In genomic region chr3:130341882-130342281, GRCh38 we compare ENCODE assay signal across 25 cellular contexts. TPM values are rescaled to one million over a fixed set of nuclear protein-coding genes. Genes with fewer than 3 reads are reported as not detected.
"Had no signal": no experiment of that assay in that cellular context is flagged by ENCODE, and none has a peak within 500 bp of the region (broad histone marks: within the 10 kb centered on the region; RNA-seq: fewer than 3 reads in every experiment).

No MANE protein-coding gene starts in this region.

- FAIRE-seq: endothelial cell of umbilical vein, kidney, pancreas, small intestine had no signal

- H3K9me3 ChIP-seq: pancreas, testis, transverse colon had no signal

- H3K27me3 ChIP-seq: testis had no signal

- H3K79me2 ChIP-seq: hepatocyte had no signal

- H3K4me1 ChIP-seq: pancreas, transverse colon had no signal

- H2AFZ ChIP-seq: hepatocyte had no signal

- H3K27ac Mint-ChIP-seq: endodermal cell, naive B cell, nephron, progenitor cell of endocrine pancreas had no signal

- H3K4me3 ChIP-seq: coronary artery, hepatocyte, lung, pancreas, testis, transverse colon had no signal

- DNase-seq: effector CD4-positive, alpha-beta T cell; endodermal cell; foreskin melanocyte; head of caudate nucleus; kidney; left cardiac atrium; left ventricle myocardium superior; midbrain; naive B cell; occipital lobe; pancreas; right cardiac atrium; small intestine; stimulated activated CD4-positive, alpha-beta T cell treated with anti-CD3 and anti-CD28 coated beads, Interleukin-2, amount 100 ng/mL, for 48 hours; stimulated activated naive CD4-positive, alpha-beta T cell treated with Interleukin-2 at 50 U/mL for 16 hours; testis; transverse colon had no signal

- H3K4me2 ChIP-seq: hepatocyte had no signal

- H3K4me1 Mint-ChIP-seq: endodermal cell, naive B cell had no signal

- ATAC-seq: left cardiac atrium, left ventricle myocardium superior, pancreas, right cardiac atrium had no signal

- H3K36me3 ChIP-seq: pancreas, transverse colon had no signal

- H3K27ac ChIP-seq: coronary artery, hepatocyte, pancreas, testis, transverse colon had no signal

- H3K4me3 Mint-ChIP-seq: endodermal cell, naive B cell, nephron had no signal

RNA-seq across cellular contexts. Expression of gene COL6A5, which starts 3.6 kb away (rescaled TPM):
- total RNA-seq: dermis microvascular lymphatic vessel endothelial cell, endothelial cell of umbilical vein, left cardiac atrium, left ventricle myocardium superior, progenitor cell of endocrine pancreas, right cardiac atrium, transverse colon, ureter had no signal
- polyA plus RNA-seq: endothelial cell of umbilical vein, pancreas, right cardiac atrium had no signal
